Comparison of ENCODE assay signal across 36 cellular contexts in the genomic region with DNA sequence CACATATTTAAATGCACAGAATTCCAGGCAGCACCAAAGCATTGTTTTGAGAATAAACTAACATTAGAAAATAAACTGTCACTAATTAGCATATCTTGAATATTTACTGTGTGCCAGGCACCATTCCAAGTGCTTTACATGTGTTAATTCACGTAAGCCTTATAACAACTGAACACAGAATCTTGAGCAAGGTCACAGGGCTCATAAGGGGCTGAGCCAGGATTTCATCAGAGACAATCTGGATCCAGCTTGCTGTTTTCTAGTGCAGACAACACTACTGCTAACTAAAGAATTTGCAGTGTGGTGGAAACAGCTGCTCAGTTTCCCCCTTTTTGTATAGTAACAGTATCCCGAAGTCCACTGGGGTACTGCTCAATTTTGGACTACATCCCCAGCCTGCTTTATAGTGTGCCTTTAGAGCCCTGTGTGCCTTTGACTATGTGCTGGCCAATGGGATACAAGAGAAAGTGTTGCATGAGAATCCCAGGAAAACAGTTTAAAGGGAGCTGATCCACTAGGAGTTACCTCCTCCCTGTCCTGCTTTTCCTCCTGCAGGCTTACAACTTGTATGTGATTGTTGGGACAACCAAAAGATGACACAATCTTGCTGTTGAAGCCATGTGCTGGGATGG. TPM values are rescaled to one million over a fixed set of nuclear protein-coding genes. Genes with fewer than 3 reads are reported as not detected.
DNase-seq lines count a peak whose midpoint lies in the region; ATAC-seq, FAIRE-seq and TF ChIP-seq lines count a peak whose summit lies in the region.
"Had no signal": no experiment of that assay in that cellular context is flagged by ENCODE, and none has a peak within 500 bp of the region (broad histone marks: within the 10 kb centered on the region; RNA-seq: fewer than 3 reads in every experiment).

No MANE protein-coding gene starts in this region.

- intact Hi-C loops in right cardiac atrium (cut with DNase I): no loop called here

- no peaks in the 10 kb centered on the region for H4K20me1 ChIP-seq in GM23338 (replicated peaks; ENCODE audit: insufficient read depth)
- no peaks in the 10 kb centered on the region for H4K20me1 ChIP-seq in neural progenitor cell (ENCODE audit: low read depth)

- H3K4me3 ChIP-seq in GM23338 (no peak overlapping the region), right cardiac atrium (ENCODE audit: low read length) (no peak overlapping the region), neural progenitor cell (no peak overlapping the region)
- H3K4me3 ChIP-seq: PC-9, smooth muscle cell, stomach, tibial artery had no signal

- no peak for FAIRE-seq in GM12892 (lab: Jason Lieb, UNC)
- FAIRE-seq: astrocyte, endothelial cell of umbilical vein, G401.6 had no signal

- peaks cover 53% of the 10 kb centered on the region for H3K4me1 Mint-ChIP-seq in GM23338
- peaks cover 17% of the 10 kb centered on the region for H3K4me1 Mint-ChIP-seq in neural progenitor cell
- H3K4me1 Mint-ChIP-seq: activated CD4-positive, alpha-beta T cell treated with anti-CD3 and anti-CD28 coated beads for 36 hours; activated naive CD8-positive, alpha-beta T cell treated with anti-CD3 and anti-CD28 coated beads, Interleukin-2, amount 10 ng/mL, durations not matched to agents 7 days and 5 days; immature natural killer cell; natural killer cell had no signal

- H3K9me3 Mint-ChIP-seq in GM23338 (peaks cover 3% of the 10 kb centered on the region; the same call in 1 of the 3 replicates), neural progenitor cell (peaks cover 6% of the 10 kb centered on the region)
- H3K9me3 Mint-ChIP-seq: activated naive CD8-positive, alpha-beta T cell treated with anti-CD3 and anti-CD28 coated beads, Interleukin-2, amount 10 ng/mL, durations not matched to agents 7 days and 5 days; T-helper 2 cell treated with Interferon-gamma antibody and Interleukin-4, amounts not matched to agents 5 μg/mL and 100 μg/mL, for 36 hours had no signal

- H3K27ac ChIP-seq in GM23338 (ENCODE audit: low read depth) (peak overlapping the region; percentile 66), right cardiac atrium (ENCODE audit: low read length) (no peak overlapping the region), neural progenitor cell (no peak overlapping the region)
- H3K27ac ChIP-seq: PC-9, stomach, tibial artery had no signal

- H3K36me3 ChIP-seq in GM23338 (ENCODE audit: insufficient read depth): no peaks in the 10 kb centered on the region
- no peaks in the 10 kb centered on the region for H3K36me3 ChIP-seq in neural progenitor cell
- H3K36me3 ChIP-seq: stomach, tibial artery had no signal

- TF ChIP-seq CTCF in GM23338 (conservative IDR thresholded peaks at IDR 0.05; ENCODE audit: low read depth in 2 of 2) (no peak), neural progenitor cell (IDR thresholded peaks at IDR 0.05) (no peak)

- H3K4me2 ChIP-seq in GM23338: peak overlapping the region; percentile 0
- H3K4me2 ChIP-seq in neural progenitor cell: no peak overlapping the region
- H3K4me2 ChIP-seq: PC-9, smooth muscle cell had no signal

- H3K36me3 Mint-ChIP-seq in GM23338 (ENCODE audit: low read depth): peaks cover 3% of the 10 kb centered on the region; the same call in 1 of the 3 replicates
- peaks cover 29% of the 10 kb centered on the region for H3K36me3 Mint-ChIP-seq in neural progenitor cell
- H3K36me3 Mint-ChIP-seq: activated naive CD8-positive, alpha-beta T cell treated with anti-CD3 and anti-CD28 coated beads, Interleukin-2, amount 10 ng/mL, durations not matched to agents 7 days and 5 days; immature natural killer cell; natural killer cell had no signal

- no peak for TF ChIP-seq POLR2A in GM12892 (IDR thresholded peaks at IDR 0.05; ENCODE audit: low read depth, low read length)

- peak overlapping the region; percentile 96 for H3K27ac Mint-ChIP-seq in GM23338
- H3K27ac Mint-ChIP-seq in neural progenitor cell: no peak overlapping the region
- H3K27ac Mint-ChIP-seq: activated CD4-positive, alpha-beta T cell treated with anti-CD3 and anti-CD28 coated beads for 36 hours; activated naive CD8-positive, alpha-beta T cell treated with anti-CD3 and anti-CD28 coated beads, Interleukin-2, amount 10 ng/mL, durations not matched to agents 7 days and 5 days; immature natural killer cell; natural killer cell; T-helper 2 cell treated with Interferon-gamma antibody and Interleukin-4, amounts not matched to agents 5 μg/mL and 100 μg/mL, for 36 hours had no signal

- no peaks in the 10 kb centered on the region for H3K27me3 ChIP-seq in GM23338 (ENCODE audit: insufficient read depth)
- H3K27me3 ChIP-seq in right cardiac atrium (ENCODE audit: control insufficient read depth, insufficient read depth): no peaks in the 10 kb centered on the region
- H3K27me3 ChIP-seq in neural progenitor cell: no peaks in the 10 kb centered on the region
- H3K27me3 ChIP-seq: stomach, tibial artery had no signal

- H3K79me2 ChIP-seq in GM23338 (replicated peaks; ENCODE audit: insufficient read depth): no peaks in the 10 kb centered on the region
- no peaks in the 10 kb centered on the region for H3K79me2 ChIP-seq in neural progenitor cell (ENCODE audit: low read depth)

- no peaks in the 10 kb centered on the region for H3K9me2 ChIP-seq in GM23338 (ENCODE audit: insufficient read depth)

- H2AFZ ChIP-seq in GM23338 (peak overlapping the region; percentile 84; the same call in 1 of the 2 replicates), neural progenitor cell (replicated peaks) (peak overlapping the region; percentile 85)
- H2AFZ ChIP-seq: PC-9 had no signal

- peaks cover 50% of the 10 kb centered on the region for H3K4me1 ChIP-seq in GM23338 (ENCODE audit: insufficient read depth)
- H3K4me1 ChIP-seq in right cardiac atrium (ENCODE audit: control insufficient read depth, insufficient read depth, low read length): no peaks in the 10 kb centered on the region
- H3K4me1 ChIP-seq in neural progenitor cell: peaks cover 18% of the 10 kb centered on the region
- H3K4me1 ChIP-seq: tibial artery had no signal

- H3K4me3 Mint-ChIP-seq in GM23338 (no peak overlapping the region), neural progenitor cell (no peak overlapping the region)
- H3K4me3 Mint-ChIP-seq: activated CD4-positive, alpha-beta T cell treated with anti-CD3 and anti-CD28 coated beads for 36 hours; activated naive CD8-positive, alpha-beta T cell treated with anti-CD3 and anti-CD28 coated beads, Interleukin-2, amount 10 ng/mL, durations not matched to agents 7 days and 5 days; immature natural killer cell; natural killer cell; T-helper 2 cell treated with Interferon-gamma antibody and Interleukin-4, amounts not matched to agents 5 μg/mL and 100 μg/mL, for 36 hours had no signal

- H3F3A ChIP-seq in GM23338 (replicated peaks; ENCODE audit: low read depth) (0 out of 2 replicates have a peak, but pooled peaks cover 4% of the 10 kb centered on the region), neural progenitor cell (ENCODE audit: low read depth) (peaks cover 6% of the 10 kb centered on the region)

- peak; percentile 64 for DNase-seq in GM23338 (ENCODE audit: low spot score)
- peak; percentile 80 for DNase-seq in NCI-H460 (ENCODE audit: extremely low read depth, low read depth)
- no peak for DNase-seq in right cardiac atrium
- DNase-seq in neural progenitor cell (ENCODE audit: low spot score): no peak
- no peak for DNase-seq in GM12892 (ENCODE audit: insufficient read length)
- DNase-seq: ACHN; activated CD4-positive, alpha-beta T cell treated with anti-CD3 and anti-CD28 coated beads for 36 hours; activated gamma-delta T cell; activated naive CD8-positive, alpha-beta T cell treated with anti-CD3 and anti-CD28 coated beads, Interleukin-2, amount 10 ng/mL, durations not matched to agents 7 days and 5 days; DMS53; HCEC 1CT; immature natural killer cell; MV-4-11; natural killer cell; NCI-H1694; NCI-H510A treated with DMSO at 0.1 percent for 48 hours; NK-92 treated with Interleukin-12 subunit alpha and Interleukin-12 subunit beta, amount 100 ng/mL, for 24 hours; PC-9; SHP77; stimulated activated CD4-positive, alpha-beta T cell treated with anti-CD3 and anti-CD28 coated beads, Interleukin-1b, Interleukin-23, amount 100 ng/mL, for 48 hours; stimulated activated CD8-positive, alpha-beta memory T cell treated with anti-CD3 and anti-CD28 coated beads, Interleukin-4, amount 100 ng/mL, for 48 hours; stomach had no signal

- H3K27me3 Mint-ChIP-seq in GM23338 (ENCODE audit: insufficient read depth, low read depth, poor library complexity) (peaks cover 1% of the 10 kb centered on the region), neural progenitor cell (ENCODE audit: insufficient read depth, low read depth) (peaks cover 3% of the 10 kb centered on the region)
- H3K27me3 Mint-ChIP-seq: activated naive CD8-positive, alpha-beta T cell treated with anti-CD3 and anti-CD28 coated beads, Interleukin-2, amount 10 ng/mL, durations not matched to agents 7 days and 5 days had no signal

- ATAC-seq in GM23338 (peak; percentile 81), right cardiac atrium (peak; percentile 74 to 86), GM21576 (IDR thresholded peaks at IDR 0.05; ENCODE audit: unreplicated experiment) (no peak), GM21423 (IDR thresholded peaks at IDR 0.05; ENCODE audit: unreplicated experiment) (no peak)
- ATAC-seq: activated CD4-positive, alpha-beta T cell treated with anti-CD3 and anti-CD28 coated beads for 36 hours; left lobe of liver; natural killer cell had no signal

- H3K9ac ChIP-seq in neural progenitor cell: no peak overlapping the region

- 33% methylated on average over 2 of the region's 2 CpGs for WGBS in right cardiac atrium

- H3K9me3 ChIP-seq in right cardiac atrium (ENCODE audit: control insufficient read depth, low read length): no peaks in the 10 kb centered on the region
- H3K9me3 ChIP-seq in neural progenitor cell (ENCODE audit: low read depth): no peaks in the 10 kb centered on the region
- H3K9me3 ChIP-seq: tibial artery had no signal

TF ChIP-seq in GM23338, 12 proteins besides CTCF, POLR2A, EP300 and RAD21 (continues in another document):
- no peak for TF ChIP-seq JUNB (IDR thresholded peaks at IDR 0.05; ENCODE audit: unreplicated experiment)

RNA-seq across cellular contexts. Expression of gene RMST, which starts 36.0 kb away (rescaled TPM):
- total RNA-seq in GM23338 (2014; rRNA removed; shearing (Covaris generic)): 71.4 and 86.0 TPM in 2 replicates
- polyA plus RNA-seq in GM23338 (2016; fragmentation: Nextera tagmentation; extraction: Ambion mirVana) (38.1 and 46.3 TPM in 2 replicates), right cardiac atrium (0.91 TPM)
- 0.59 and 0.92 TPM in 2 replicates for total RNA-seq in NCI-H460 (2014; rRNA removed; shearing (Covaris generic))
- polyA plus RNA-seq in NCI-H460 (2014; cell fraction: nucleus; rRNA removed): 0.60 TPM in 1 of 2 replicates, not detected in the other
- total RNA-seq in right cardiac atrium (10 to 100 TPM in 3 of 4 donors, 1 to 10 TPM in 1; 8.0 to 19.9 (median 15.8) TPM), neural progenitor cell (ENCODE audit: low replicate concordance) (110 and 170 TPM in 2 replicates)
- polyA plus RNA-seq in GM12892 (2012; ENCODE audit: missing spikeins): 0.38 TPM
- total RNA-seq: activated CD4-positive, alpha-beta T cell treated with anti-CD3 and anti-CD28 coated beads for 36 hours; activated naive CD8-positive, alpha-beta T cell treated with anti-CD3 and anti-CD28 coated beads, Interleukin-2, amount 10 ng/mL, durations not matched to agents 7 days and 5 days; dermis microvascular lymphatic vessel endothelial cell; endothelial cell of umbilical vein; glomerular endothelial cell; HT1080; natural killer cell; osteocyte; PC-9; smooth muscle cell had no signal
- polyA plus RNA-seq: BJ, endothelial cell of umbilical vein, immature natural killer cell, smooth muscle cell had no signal

Comparison
In these comparisons a context has a peak if more than half of its experiments do, and no peak if none do; other contexts are left out.
1. ATAC-seq: peak in GM23338 (single experiment) and right cardiac atrium (2 of 2); none in GM21576 (single experiment) and GM21423 (single experiment).
2. DNase-seq: peak in GM23338 (single experiment) and NCI-H460 (single experiment); none in right cardiac atrium (0 of 3), neural progenitor cell (single experiment) and GM12892 (single experiment).